14 cellular contexts compared by ENCODE assay signal in genomic region chr2:61575447-61575859, GRCh38. TPM values are rescaled to one million over a fixed set of nuclear protein-coding genes. Genes with fewer than 3 reads are reported as not detected.
DNase-seq lines count a peak whose midpoint lies in the region; ATAC-seq and TF ChIP-seq lines count a peak whose summit lies in the region.
"Had no signal": no experiment of that assay in that cellular context is flagged by ENCODE, and none has a peak within 500 bp of the region (broad histone marks: within the 10 kb centered on the region; RNA-seq: fewer than 3 reads in every experiment).

No MANE protein-coding gene starts in this region.

- 49% methylated on average over 3 of the region's 3 CpGs for WGBS in esophagus muscularis mucosa

- no peaks in the 10 kb centered on the region for H4K20me1 ChIP-seq in DND-41 (ENCODE audit: insufficient read depth, low read length)

- H3K27me3 ChIP-seq in DND-41 (ENCODE audit: insufficient read depth, low read length, poor library complexity): no peaks in the 10 kb centered on the region
- H3K27me3 ChIP-seq in esophagus muscularis mucosa: no peaks in the 10 kb centered on the region
- H3K27me3 ChIP-seq in dorsolateral prefrontal cortex: no peaks in the 10 kb centered on the region
- H3K27me3 ChIP-seq: breast epithelium, heart left ventricle had no signal

- H3K4me2 ChIP-seq in DND-41 (ENCODE audit: insufficient read depth, low read length): no peak overlapping the region
- H3K4me2 ChIP-seq: PC-9 had no signal

- in situ Hi-C loops in GM13976 (cut with MboI; ENCODE audit: low sequenced_read_pairs, unreplicated experiment): no loop called here

- TF ChIP-seq POLR2A in esophagus muscularis mucosa (IDR thresholded peaks at IDR 0.05; ENCODE audit: low read depth): no peak

- DNase-seq in DND-41: no peak
- peak; percentile 71 for DNase-seq in GM13976 (ENCODE audit: low spot score)
- DNase-seq in WTC11 (ENCODE audit: low spot score): no peak
- peak; percentile 13 for DNase-seq in kidney glomerular epithelial cell (lab: John Stamatoyannopoulos, UW)
- no peak for DNase-seq in esophagus muscularis mucosa (ENCODE audit: extremely low spot score)
- DNase-seq in dorsolateral prefrontal cortex: no peak
- DNase-seq in effector CD4-positive, alpha-beta T cell: no peak
- DNase-seq: Caco-2, heart left ventricle, left ventricle myocardium superior, NCI-H345, PC-9, trophoblast cell had no signal

- no peaks in the 10 kb centered on the region for H3K79me2 ChIP-seq in DND-41 (ENCODE audit: insufficient read depth, low read length)

- H3K4me3 Mint-ChIP-seq in WTC11: no peak overlapping the region

- CTCF ChIA-PET in WTC11 (lab: Charles Lee): no interaction called here

- POLR2A ChIA-PET in WTC11 (lab: Charles Lee): interaction anchor here (0.7 kb wide), 1 partner anchor 39 kb away, joined by 4 read pairs; no protein-coding TSS in a partner anchor

- ATAC-seq in DND-41 (ENCODE audit: insufficient read depth, low read depth) (0 out of 3 replicates have a peak, but pooled peaks have one; percentile 33), WTC11 (peak; percentile 38)
- ATAC-seq: left ventricle myocardium superior had no signal

- H3K36me3 ChIP-seq in DND-41 (ENCODE audit: insufficient read depth, low read length) (no peaks in the 10 kb centered on the region), esophagus muscularis mucosa (no peaks in the 10 kb centered on the region)
- H3K36me3 ChIP-seq: breast epithelium, heart left ventricle had no signal

- H3K9me3 ChIP-seq in DND-41 (ENCODE audit: insufficient read depth, low read length, severe bottlenecking): no peaks in the 10 kb centered on the region
- no peaks in the 10 kb centered on the region for H3K9me3 ChIP-seq in esophagus muscularis mucosa
- H3K9me3 ChIP-seq: breast epithelium, Caco-2, heart left ventricle had no signal

- H2AFZ ChIP-seq in DND-41 (ENCODE audit: low read depth, low read length): no peak overlapping the region
- H2AFZ ChIP-seq: PC-9 had no signal

- intact Hi-C loops in esophagus muscularis mucosa (cut with DNase I) (no loop called here), dorsolateral prefrontal cortex (cut with DNase I) (no loop called here)

- H3K4me3 ChIP-seq in DND-41 (ENCODE audit: low read depth in 1 of 2, low read length in 2 of 2) (no peak overlapping the region), esophagus muscularis mucosa (no peak overlapping the region), dorsolateral prefrontal cortex (no peak overlapping the region)
- H3K4me3 ChIP-seq: breast epithelium, heart left ventricle, PC-9 had no signal

- no peak overlapping the region for H3K27ac ChIP-seq in DND-41 (ENCODE audit: low read length)
- H3K27ac ChIP-seq in esophagus muscularis mucosa (replicated peaks in 1 of 4): no peak overlapping the region
- H3K27ac ChIP-seq in dorsolateral prefrontal cortex: no peak overlapping the region
- H3K27ac ChIP-seq: breast epithelium, PC-9 had no signal

- TF ChIP-seq CTCF in DND-41 (IDR thresholded peaks at IDR 0.05; ENCODE audit: borderline replicate concordance, extremely low read depth, low read length, poor library complexity, severe bottlenecking) (no peak), GM13976 (IDR thresholded peaks at IDR 0.05; ENCODE audit: borderline replicate concordance, control extremely low read depth, extremely low read depth, insufficient read depth, missing control alignments) (no peak), WTC11 (IDR thresholded peaks at IDR 0.05) (no peak), esophagus muscularis mucosa (IDR thresholded peaks at IDR 0.05) (no peak), dorsolateral prefrontal cortex (IDR thresholded peaks at IDR 0.05 in 54 of 56, conservative IDR thresholded peaks at IDR 0.05 in 2 of 56; ENCODE audit: low read depth in 1 of 56, partially characterized antibody in 56 of 56) (no peak)

- no peak overlapping the region for H3K9ac ChIP-seq in DND-41 (ENCODE audit: low read depth, low read length)

- peaks cover 4% of the 10 kb centered on the region; the same call in 1 of the 2 replicates for H3K9me3 Mint-ChIP-seq in WTC11

- no peak for TF ChIP-seq EP300 in esophagus muscularis mucosa (IDR thresholded peaks at IDR 0.05)

- no peaks in the 10 kb centered on the region; the same call in 1 of the 2 replicates for H3K27me3 Mint-ChIP-seq in WTC11 (ENCODE audit: low read depth)

- no peaks in the 10 kb centered on the region for H3K36me3 Mint-ChIP-seq in WTC11

- peaks cover 11% of the 10 kb centered on the region for H3K4me1 Mint-ChIP-seq in WTC11

- H3K27ac Mint-ChIP-seq in WTC11: peak overlapping the region; percentile 90

- H3K4me1 ChIP-seq in DND-41 (ENCODE audit: insufficient read depth, low read length) (no peaks in the 10 kb centered on the region), esophagus muscularis mucosa (no peaks in the 10 kb centered on the region)
- H3K4me1 ChIP-seq: breast epithelium, Caco-2, heart left ventricle had no signal

TF ChIP-seq in WTC11, 78 proteins besides CTCF, POLR2A, EP300 and RAD21:
- TF ChIP-seq ZBTB21 (CRISPR knock-in tag; IDR thresholded peaks at IDR 0.05; ENCODE audit: borderline replicate concordance) (no peak), NR1H2 (CRISPR knock-in tag; IDR thresholded peaks at IDR 0.05) (no peak), GTF2I (CRISPR knock-in tag; conservative IDR thresholded peaks at IDR 0.05) (no peak), MYBL2 (CRISPR knock-in tag; IDR thresholded peaks at IDR 0.05) (no peak), CBFB (CRISPR knock-in tag; IDR thresholded peaks at IDR 0.05; ENCODE audit: low read depth) (no peak), KAT7 (CRISPR knock-in tag; IDR thresholded peaks at IDR 0.05; ENCODE audit: borderline replicate concordance) (no peak), ZNF121 (CRISPR knock-in tag; IDR thresholded peaks at IDR 0.05) (no peak), GRHL2 (CRISPR knock-in tag; IDR thresholded peaks at IDR 0.05; ENCODE audit: insufficient replicate concordance, severe bottlenecking) (no peak), RORB (CRISPR knock-in tag; IDR thresholded peaks at IDR 0.05) (no peak), CREM (CRISPR knock-in tag; IDR thresholded peaks at IDR 0.05) (no peak), SP1 (CRISPR knock-in tag; conservative IDR thresholded peaks at IDR 0.05) (no peak), ZNF219 (CRISPR knock-in tag; IDR thresholded peaks at IDR 0.05; ENCODE audit: borderline replicate concordance) (no peak), NR3C1 (CRISPR knock-in tag; conservative IDR thresholded peaks at IDR 0.05; ENCODE audit: low read depth) (no peak), MXD4 (CRISPR knock-in tag; IDR thresholded peaks at IDR 0.05; ENCODE audit: borderline replicate concordance) (no peak), ZNF396 (CRISPR knock-in tag; IDR thresholded peaks at IDR 0.05; ENCODE audit: borderline replicate concordance) (no peak), ATF1 (CRISPR knock-in tag; IDR thresholded peaks at IDR 0.05) (no peak)
- TF ChIP-seq, protein P1, sequence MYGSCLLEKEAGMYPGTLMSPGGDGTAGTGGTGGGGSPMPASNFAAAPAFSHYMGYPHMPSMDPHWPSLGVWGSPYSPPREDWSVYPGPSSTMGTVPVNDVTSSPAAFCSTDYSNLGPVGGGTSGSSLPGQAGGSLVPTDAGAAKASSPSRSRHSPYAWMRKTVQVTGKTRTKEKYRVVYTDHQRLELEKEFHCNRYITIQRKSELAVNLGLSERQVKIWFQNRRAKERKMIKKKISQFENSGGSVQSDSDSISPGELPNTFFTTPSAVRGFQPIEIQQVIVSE (CRISPR knock-in tag; IDR thresholded peaks at IDR 0.05; ENCODE audit: borderline replicate concordance): no peak
TF ChIP-seq in WTC11: peak in this region for 0.

RNA-seq across cellular contexts. Expression of gene XPO1, which starts 37.3 kb away (rescaled TPM):
- total RNA-seq in WTC11 (2021): 258 to 272 TPM (median 260 TPM) in 3 replicates
- 100 to 1,000 TPM in 1 of 4 donors, 10 to 100 TPM in 3; 55.8 to 117 (median 65.4) TPM for total RNA-seq in esophagus muscularis mucosa
- 100 to 1,000 TPM; 103 to 387 (median 148) TPM for total RNA-seq in dorsolateral prefrontal cortex

Comparison
In these comparisons a context has a peak if more than half of its experiments do, and no peak if none do; other contexts are left out.
1. DNase-seq: peak in GM13976 (single experiment) and kidney glomerular epithelial cell (single experiment); none in DND-41 (single experiment), WTC11 (single experiment), esophagus muscularis mucosa (single experiment), dorsolateral prefrontal cortex (0 of 10) and effector CD4-positive, alpha-beta T cell (single experiment).